Comparison of ENCODE assay signal across 16 cellular contexts in the genomic region with DNA sequence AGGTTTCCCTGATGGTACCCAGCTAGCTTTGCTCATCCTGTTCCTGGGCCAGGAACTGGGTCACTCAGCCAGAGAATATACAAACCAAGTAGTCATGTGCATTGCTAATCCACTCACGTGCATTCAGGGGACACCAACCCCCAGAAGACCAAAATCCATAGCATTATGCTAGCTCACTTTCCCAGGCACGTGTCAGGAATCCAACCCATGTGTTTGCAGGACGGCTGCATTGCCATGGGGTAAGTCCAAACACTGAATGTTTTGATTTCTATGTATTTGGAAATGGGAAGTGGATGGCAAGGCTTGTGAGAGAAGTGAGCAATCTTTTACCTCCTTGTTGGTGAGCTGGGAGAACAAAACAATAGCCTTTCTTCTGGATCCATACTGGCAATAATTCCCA.
A peak's percentile ranks its signal among the peaks of the same experiment; 100 is the strongest.
DNase-seq lines count a peak whose midpoint lies in the region; ATAC-seq and TF ChIP-seq lines count a peak whose summit lies in the region.
"Had no signal": no experiment of that assay in that cellular context is flagged by ENCODE, and none has a peak within 500 bp of the region (broad histone marks: within the 10 kb centered on the region; RNA-seq: fewer than 3 reads in every experiment).

No MANE protein-coding gene starts in this region.

- H3K27ac Mint-ChIP-seq in activated T-helper 17 cell treated with anti-CD3 and anti-CD28 coated beads, Interleukin-2, amount 50 U/mL, for 72 hours: peak overlapping the region; percentile 36
- H3K27ac Mint-ChIP-seq: activated naive CD8-positive, alpha-beta T cell had no signal

- DNase-seq in Right ventricle myocardium inferior (ENCODE audit: missing footprints) (no peak), right atrium auricular region (ENCODE audit: low spot score) (no peak), left lung (no peak), posterior vena cava (ENCODE audit: low spot score) (no peak), AG08395 (ENCODE audit: low spot score) (no peak), NCI-H510A treated with DMSO at 0.1 percent for 48 hours (lab: John Stamatoyannopoulos, UW) (no peak)
- DNase-seq in activated CD4-positive, alpha-beta T cell treated with anti-CD3 and anti-CD28 coated beads, Interleukin-2, amount 50 U/mL, for 1 hour: no peak
- DNase-seq: caudate nucleus, H7, kidney, NCI-H1436, PC-9 had no signal

- intact Hi-C loops in Right ventricle myocardium inferior (cut with DNase I) (no loop called here), left lung (cut with DNase I) (no loop called here), posterior vena cava (cut with DNase I) (no loop called here)

- no peaks in the 10 kb centered on the region for H3K9me3 ChIP-seq in right atrium auricular region
- H3K9me3 ChIP-seq in left lung: no peaks in the 10 kb centered on the region
- H3K9me3 ChIP-seq: upper lobe of left lung had no signal

- TF ChIP-seq CTCF in right atrium auricular region (IDR thresholded peaks at IDR 0.05) (no peak), left lung (IDR thresholded peaks at IDR 0.05) (no peak)

- H3K4me1 Mint-ChIP-seq in activated T-helper 17 cell treated with anti-CD3 and anti-CD28 coated beads, Interleukin-2, amount 50 U/mL, for 72 hours: peaks cover 39% of the 10 kb centered on the region

- H3K27me3 ChIP-seq in right atrium auricular region (no peaks in the 10 kb centered on the region), left lung (no peaks in the 10 kb centered on the region)
- H3K27me3 ChIP-seq: upper lobe of left lung had no signal

- H3K4me1 ChIP-seq in right atrium auricular region: peaks cover 0 to 37% of the 10 kb centered on the region in 2 donors
- peaks cover 0 to 22% of the 10 kb centered on the region in 2 donors for H3K4me1 ChIP-seq in left lung

- H3K36me3 Mint-ChIP-seq in activated T-helper 17 cell treated with anti-CD3 and anti-CD28 coated beads, Interleukin-2, amount 50 U/mL, for 72 hours (ENCODE audit: low read depth): no peaks in the 10 kb centered on the region

- H3K27ac ChIP-seq in right atrium auricular region: no peak overlapping the region
- H3K27ac ChIP-seq in left lung: peak overlapping the region in 1 of 2 donors; percentile 72
- H3K27ac ChIP-seq: PC-9, upper lobe of left lung had no signal

- H3K4me3 Mint-ChIP-seq in activated T-helper 17 cell treated with anti-CD3 and anti-CD28 coated beads, Interleukin-2, amount 50 U/mL, for 72 hours: no peak overlapping the region
- H3K4me3 Mint-ChIP-seq: activated naive CD8-positive, alpha-beta T cell had no signal

- H3K9me3 Mint-ChIP-seq in activated T-helper 17 cell treated with anti-CD3 and anti-CD28 coated beads, Interleukin-2, amount 50 U/mL, for 72 hours: no peaks in the 10 kb centered on the region

- H3K4me3 ChIP-seq in right atrium auricular region (no peak overlapping the region), left lung (no peak overlapping the region)
- H3K4me3 ChIP-seq: K562, PC-9, upper lobe of left lung had no signal

- H3K36me3 ChIP-seq in right atrium auricular region (no peaks in the 10 kb centered on the region), left lung (no peaks in the 10 kb centered on the region)
- H3K36me3 ChIP-seq: upper lobe of left lung had no signal

- no peaks in the 10 kb centered on the region for H3K27me3 Mint-ChIP-seq in activated T-helper 17 cell treated with anti-CD3 and anti-CD28 coated beads, Interleukin-2, amount 50 U/mL, for 72 hours
- H3K27me3 Mint-ChIP-seq: activated naive CD8-positive, alpha-beta T cell had no signal

- ATAC-seq in Right ventricle myocardium inferior (peak; percentile 24), left lung (peak; percentile 48)
- ATAC-seq in activated T-helper 17 cell treated with anti-CD3 and anti-CD28 coated beads, Interleukin-2, amount 50 U/mL, for 72 hours (replicated peaks): no peak
- ATAC-seq: K562 had no signal
